Comparison of ENCODE assay signal across 11 cellular contexts in the genomic region with DNA sequence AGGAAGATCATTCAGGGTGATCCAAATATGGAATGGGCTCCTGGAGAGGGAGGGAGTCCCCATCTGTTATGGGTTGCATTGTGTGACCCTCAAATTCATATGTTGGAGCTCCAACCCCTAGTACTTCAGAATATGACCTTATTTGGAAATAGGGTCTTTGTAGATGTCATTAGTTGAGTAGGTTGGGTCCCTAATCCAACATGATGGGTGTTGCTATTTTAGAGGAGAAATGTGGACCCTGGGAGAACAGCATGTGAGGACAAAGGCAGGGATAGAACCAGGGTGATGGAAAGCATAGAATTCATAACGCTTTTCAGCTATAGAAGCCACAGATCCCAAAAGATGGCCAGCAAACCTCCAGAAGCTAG.
DNase-seq lines count a peak whose midpoint lies in the region; ATAC-seq and TF ChIP-seq lines count a peak whose summit lies in the region.
"Had no signal": no experiment of that assay in that cellular context is flagged by ENCODE, and none has a peak within 500 bp of the region (broad histone marks: within the 10 kb centered on the region; RNA-seq: fewer than 3 reads in every experiment).

No MANE protein-coding gene starts in this region.

- WGBS in right lobe of liver (ENCODE audit: insufficient coverage, low coverage, low lambda C conversion rate, missing lambda C conversion rate) = no CpG with 5 or more reads among the region's 1 CpG

- H3K27me3 ChIP-seq in right lobe of liver = no peaks in the 10 kb centered on the region
- H3K27me3 ChIP-seq in vagina = no peaks in the 10 kb centered on the region
- H3K27me3 ChIP-seq in upper lobe of right lung = no peaks in the 10 kb centered on the region

- no peak for TF ChIP-seq CTCF in natural killer cell (IDR thresholded peaks at IDR 0.05)
- TF ChIP-seq CTCF in right lobe of liver (IDR thresholded peaks at IDR 0.05) = no peak
- no peak for TF ChIP-seq CTCF in vagina (IDR thresholded peaks at IDR 0.05)
- TF ChIP-seq CTCF in foreskin fibroblast (IDR thresholded peaks at IDR 0.05; ENCODE audit: low read depth, low read length) = no peak
- no peak for TF ChIP-seq CTCF in upper lobe of right lung (IDR thresholded peaks at IDR 0.05)

- intact Hi-C loops in natural killer cell (cut with micrococcal nuclease) = no loop called here
- intact Hi-C loops in activated T-helper 1 cell treated with anti-CD3 and anti-CD28 coated beads, Interleukin-12 subunit alpha, Interleukin-12 subunit beta, Interleukin-2, Interleukin-4 antibody, amounts not matched to agents 30 ng/mL and 10 ng/mL and 1 ng/mL, durations not matched to agents 14 hours and 24 hours and 36 hours (cut with micrococcal nuclease) = no loop called here
- intact Hi-C loops in right lobe of liver (cut with DNase I) = no loop called here
- intact Hi-C loops in vagina (cut with DNase I) = no loop called here
- intact Hi-C loops in upper lobe of right lung (cut with DNase I) = no loop called here

- no peaks in the 10 kb centered on the region for H3K36me3 ChIP-seq in right lobe of liver
- no peaks in the 10 kb centered on the region for H3K36me3 ChIP-seq in vagina
- no peaks in the 10 kb centered on the region for H3K36me3 ChIP-seq in upper lobe of right lung

- no peak for ATAC-seq in natural killer cell treated with Interleukin-12 subunit alpha and Interleukin-12 subunit beta and Interleukin-15 and Interleukin-18, amount 100 ng/mL, for 72 hours
- ATAC-seq in natural killer cell (no peak), right lobe of liver (no peak), upper lobe of right lung (no peak)

- TF ChIP-seq POLR2A in right lobe of liver (IDR thresholded peaks at IDR 0.05) (no peak), vagina (IDR thresholded peaks at IDR 0.05) (no peak)

- H3K4me1 ChIP-seq in right lobe of liver = peaks cover 0 to 11% (median 4%) of the 10 kb centered on the region in 4 donors
- H3K4me1 ChIP-seq in vagina = peaks cover 62% of the 10 kb centered on the region
- peaks cover 25% of the 10 kb centered on the region for H3K4me1 ChIP-seq in upper lobe of right lung

- H3K4me1 Mint-ChIP-seq in natural killer cell treated with Interleukin-12 subunit alpha and Interleukin-12 subunit beta and Interleukin-15 and Interleukin-18, amount 100 ng/mL, for 72 hours (ENCODE audit: low read depth in 2 of 2) = peaks cover 45 to 62% of the 10 kb centered on the region in 2 donors
- peaks cover 12 to 16% of the 10 kb centered on the region in 2 donors for H3K4me1 Mint-ChIP-seq in natural killer cell
- H3K4me1 Mint-ChIP-seq in activated T-helper 1 cell treated with anti-CD3 and anti-CD28 coated beads, Interleukin-12 subunit alpha, Interleukin-12 subunit beta, Interleukin-2, Interleukin-4 antibody, amounts not matched to agents 30 ng/mL and 10 ng/mL and 1 ng/mL, durations not matched to agents 14 hours and 24 hours and 36 hours (ENCODE audit: low read depth) = peaks cover 75% of the 10 kb centered on the region

- H3K27ac ChIP-seq in right lobe of liver = peak overlapping the region; percentile 78 to 90 (median 89)
- H3K27ac ChIP-seq in vagina = peak overlapping the region; percentile 44
- H3K27ac ChIP-seq in upper lobe of right lung = no peak overlapping the region

- H3K9me3 ChIP-seq in right lobe of liver (no peaks in the 10 kb centered on the region), vagina (no peaks in the 10 kb centered on the region), upper lobe of right lung (no peaks in the 10 kb centered on the region)

- peak overlapping the region; percentile 50 to 90 for H3K27ac Mint-ChIP-seq in natural killer cell treated with Interleukin-12 subunit alpha and Interleukin-12 subunit beta and Interleukin-15 and Interleukin-18, amount 100 ng/mL, for 72 hours
- peak overlapping the region in 1 of 2 donors; percentile 60 for H3K27ac Mint-ChIP-seq in natural killer cell
- H3K27ac Mint-ChIP-seq in activated T-helper 1 cell treated with anti-CD3 and anti-CD28 coated beads, Interleukin-12 subunit alpha, Interleukin-12 subunit beta, Interleukin-2, Interleukin-4 antibody, amounts not matched to agents 30 ng/mL and 10 ng/mL and 1 ng/mL, durations not matched to agents 14 hours and 24 hours and 36 hours = peak overlapping the region; percentile 77

- no peak for DNase-seq in natural killer cell treated with Interleukin-12 subunit alpha and Interleukin-12 subunit beta and Interleukin-15 and Interleukin-18, amount 100 ng/mL, for 72 hours (ENCODE audit: low spot score)
- DNase-seq in natural killer cell = no peak
- no peak for DNase-seq in activated T-helper 1 cell treated with anti-CD3 and anti-CD28 coated beads, Interleukin-12 subunit alpha, Interleukin-12 subunit beta, Interleukin-2, Interleukin-4 antibody, amounts not matched to agents 30 ng/mL and 10 ng/mL and 1 ng/mL, durations not matched to agents 14 hours and 24 hours and 36 hours (ENCODE audit: low spot score)
- DNase-seq in right lobe of liver = no peak
- no peak for DNase-seq in vagina (ENCODE audit: extremely low spot score in 2 of 2)
- DNase-seq in HUDEP-2 (lab: John Stamatoyannopoulos, UW; ENCODE audit: unreplicated experiment in 76 of 76) = no peak
- DNase-seq in foreskin fibroblast = no peak
- DNase-seq in upper lobe of right lung = no peak
- DNase-seq: GOT3, NCI-H2107, NCI-H82 had no signal

- H3K4me3 Mint-ChIP-seq in natural killer cell treated with Interleukin-12 subunit alpha and Interleukin-12 subunit beta and Interleukin-15 and Interleukin-18, amount 100 ng/mL, for 72 hours = peak overlapping the region; percentile 26
- no peak overlapping the region for H3K4me3 Mint-ChIP-seq in natural killer cell
- H3K4me3 Mint-ChIP-seq in activated T-helper 1 cell treated with anti-CD3 and anti-CD28 coated beads, Interleukin-12 subunit alpha, Interleukin-12 subunit beta, Interleukin-2, Interleukin-4 antibody, amounts not matched to agents 30 ng/mL and 10 ng/mL and 1 ng/mL, durations not matched to agents 14 hours and 24 hours and 36 hours = peak overlapping the region; percentile 15

- peaks cover under 1% of the 10 kb centered on the region for H3K9me3 Mint-ChIP-seq in natural killer cell treated with Interleukin-12 subunit alpha and Interleukin-12 subunit beta and Interleukin-15 and Interleukin-18, amount 100 ng/mL, for 72 hours
- no peaks in the 10 kb centered on the region for H3K9me3 Mint-ChIP-seq in natural killer cell
- H3K9me3 Mint-ChIP-seq in activated T-helper 1 cell treated with anti-CD3 and anti-CD28 coated beads, Interleukin-12 subunit alpha, Interleukin-12 subunit beta, Interleukin-2, Interleukin-4 antibody, amounts not matched to agents 30 ng/mL and 10 ng/mL and 1 ng/mL, durations not matched to agents 14 hours and 24 hours and 36 hours = no peaks in the 10 kb centered on the region

- H3K4me3 ChIP-seq in right lobe of liver (no peak overlapping the region), vagina (no peak overlapping the region), foreskin fibroblast (ENCODE audit: low read depth in 1 of 2, low read length in 2 of 2) (no peak overlapping the region), upper lobe of right lung (no peak overlapping the region)

- no peaks in the 10 kb centered on the region for H3K27me3 Mint-ChIP-seq in natural killer cell treated with Interleukin-12 subunit alpha and Interleukin-12 subunit beta and Interleukin-15 and Interleukin-18, amount 100 ng/mL, for 72 hours
- peaks cover 0 to 8% of the 10 kb centered on the region in 2 donors for H3K27me3 Mint-ChIP-seq in natural killer cell (ENCODE audit: low read depth in 2 of 2)
- H3K27me3 Mint-ChIP-seq in activated T-helper 1 cell treated with anti-CD3 and anti-CD28 coated beads, Interleukin-12 subunit alpha, Interleukin-12 subunit beta, Interleukin-2, Interleukin-4 antibody, amounts not matched to agents 30 ng/mL and 10 ng/mL and 1 ng/mL, durations not matched to agents 14 hours and 24 hours and 36 hours (ENCODE audit: insufficient read depth) = no peaks in the 10 kb centered on the region

- peaks cover 1% of the 10 kb centered on the region for H3K36me3 Mint-ChIP-seq in natural killer cell treated with Interleukin-12 subunit alpha and Interleukin-12 subunit beta and Interleukin-15 and Interleukin-18, amount 100 ng/mL, for 72 hours
- H3K36me3 Mint-ChIP-seq in natural killer cell = no peaks in the 10 kb centered on the region
- peaks cover 2% of the 10 kb centered on the region for H3K36me3 Mint-ChIP-seq in activated T-helper 1 cell treated with anti-CD3 and anti-CD28 coated beads, Interleukin-12 subunit alpha, Interleukin-12 subunit beta, Interleukin-2, Interleukin-4 antibody, amounts not matched to agents 30 ng/mL and 10 ng/mL and 1 ng/mL, durations not matched to agents 14 hours and 24 hours and 36 hours (ENCODE audit: low read depth)
